In the genomic region with DNA sequence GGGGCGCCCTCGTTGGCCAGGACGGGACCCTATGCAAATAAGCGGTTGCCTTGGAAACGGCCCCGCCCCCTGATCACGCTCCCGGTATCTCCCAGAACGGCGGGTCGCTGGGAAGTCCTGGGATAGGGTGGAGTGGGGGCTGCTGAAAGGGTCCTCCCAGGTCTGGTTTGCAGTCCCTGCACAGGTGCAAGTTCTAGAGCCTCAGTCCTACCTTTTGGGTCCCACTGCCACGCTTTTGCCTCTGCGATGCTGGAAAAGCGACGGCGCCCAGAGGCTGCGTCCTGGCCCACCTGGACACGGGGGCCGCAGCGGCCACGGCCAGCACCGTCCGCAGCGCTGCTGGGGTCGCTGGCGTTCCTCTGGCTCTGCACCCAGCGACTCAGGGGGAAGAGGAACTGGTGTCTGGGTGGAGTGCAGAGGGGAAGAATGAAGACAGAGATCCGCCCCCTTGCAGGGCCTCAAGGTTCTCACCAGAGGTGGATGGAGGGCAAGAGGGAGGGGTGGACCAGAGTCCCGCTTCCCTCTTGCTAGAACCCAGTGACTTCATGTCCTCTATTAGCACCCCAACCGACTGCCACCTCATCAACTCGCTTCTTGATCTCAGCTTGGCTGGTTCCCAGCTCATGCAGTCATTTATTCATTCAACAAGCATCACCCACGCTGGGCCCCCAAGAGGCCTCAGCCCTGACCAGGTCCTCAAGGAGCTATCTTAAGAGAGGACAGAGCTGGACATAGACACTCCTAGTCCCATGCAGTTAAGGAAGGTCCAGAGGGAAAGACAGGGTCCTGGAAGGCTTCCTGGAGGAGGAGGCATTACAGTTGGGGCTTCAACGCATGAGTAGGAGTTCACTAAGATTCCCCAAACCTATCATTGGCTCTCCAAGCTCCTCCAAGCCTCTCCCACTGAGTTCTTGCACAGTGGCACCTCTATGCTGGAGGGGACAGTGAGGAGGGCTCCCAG, we compare ENCODE assay signal across 1 cellular context.
TF ChIP-seq lines count a peak whose summit lies in the region.

A gene (minus strand): TSS at position 381 of the 961 bp plus-strand sequence. CDS start 659 bp downstream, outside the sequence.

TF ChIP-seq in K562, 482 proteins besides CTCF, POLR2A, EP300 and RAD21 (continues in another document):
- TF ChIP-seq RBBP5 (IDR thresholded peaks at IDR 0.05; ENCODE audit: borderline replicate concordance, insufficient read depth, low read length, poor library complexity, severe bottlenecking) (peak; percentile 77), KDM5B (IDR thresholded peaks at IDR 0.05; ENCODE audit: insufficient replicate concordance, low read depth, low read length) (no peak), RFX1 (IDR thresholded peaks at IDR 0.05) (peak; percentile 95), SMARCA5 (IDR thresholded peaks at IDR 0.05) (0 out of 2 replicates have a peak, but pooled peaks have one; percentile 39), ILK (tag; IDR thresholded peaks at IDR 0.05; ENCODE audit: borderline replicate concordance, low read depth) (no peak), SMARCA4 (IDR thresholded peaks at IDR 0.05) (0 out of 2 replicates have a peak, but pooled peaks have one; percentile 18), ATF7 (IDR thresholded peaks at IDR 0.05) (0 out of 2 replicates have a peak, but pooled peaks have one; percentile 20), EGR1 (conservative IDR thresholded peaks at IDR 0.05) (peak; percentile 18), KAT8 (IDR thresholded peaks at IDR 0.05; ENCODE audit: low read depth) (no peak), BRF1 (IDR thresholded peaks at IDR 0.05; ENCODE audit: borderline replicate concordance, extremely low read depth, insufficient read length) (no peak), CBX1 (IDR thresholded peaks at IDR 0.05; ENCODE audit: low read depth) (0 out of 2 replicates have a peak, but pooled peaks have one; percentile 27), FOXA3 (CRISPR knock-in tag; conservative IDR thresholded peaks at IDR 0.05 in 1 of 2, IDR thresholded peaks at IDR 0.05 in 1 of 2) (peak; percentile 40 to 85; a peak in 3 of 4 replicates), CSDE1 (IDR thresholded peaks at IDR 0.05) (peak in 1 of 2 experiments; percentile 57; a peak in 1 of 4 replicates), FOXJ2 (tag; IDR thresholded peaks at IDR 0.05) (no peak), CXXC5 (CRISPR knock-in tag; IDR thresholded peaks at IDR 0.05) (0 out of 2 replicates have a peak, but pooled peaks have one; percentile 38), BCOR (IDR thresholded peaks at IDR 0.05) (peak; percentile 91), SP1 (CRISPR knock-in tag; IDR thresholded peaks at IDR 0.05) (peak; percentile 65), BMI1 (IDR thresholded peaks at IDR 0.05; ENCODE audit: low read length) (peak; percentile 46; the same call in 1 of the 2 replicates), ZNF436 (CRISPR knock-in tag; IDR thresholded peaks at IDR 0.05) (peak; percentile 94), RBM15 (IDR thresholded peaks at IDR 0.05; ENCODE audit: insufficient read depth, low read length) (no peak), ZC3H8 (IDR thresholded peaks at IDR 0.05) (no peak), GABPB1 (CRISPR knock-in tag; IDR thresholded peaks at IDR 0.05) (0 out of 2 replicates have a peak, but pooled peaks have one; percentile 33), CCNT2 (IDR thresholded peaks at IDR 0.05; ENCODE audit: borderline replicate concordance, extremely low read depth, insufficient read length, low read depth, low read length) (no peak), MAZ (CRISPR knock-in tag; conservative IDR thresholded peaks at IDR 0.05 in 1 of 2, IDR thresholded peaks at IDR 0.05 in 1 of 2) (0 out of 4 replicates have a peak, but pooled peaks of 1 of the 2 experiments have one; percentile 20), STAT5B (CRISPR knock-in tag; IDR thresholded peaks at IDR 0.05) (no peak), SPI1 (IDR thresholded peaks at IDR 0.05; ENCODE audit: borderline replicate concordance, low read depth, low read length) (peak; percentile 79; the same call in 1 of the 2 replicates), ZBTB7A (IDR thresholded peaks at IDR 0.05; ENCODE audit: borderline replicate concordance, control insufficient read depth, low read depth, low read length) (peak; percentile 44; the same call in 1 of the 2 replicates), ZNF316 (IDR thresholded peaks at IDR 0.05) (no peak), HLTF (IDR thresholded peaks at IDR 0.05) (no peak), KDM1A (IDR thresholded peaks at IDR 0.05) (peak; percentile 48 to 85; a peak in 3 of 4 replicates), CHD1 (IDR thresholded peaks at IDR 0.05; ENCODE audit: low read length) (peak; percentile 67), THRAP3 (IDR thresholded peaks at IDR 0.05; ENCODE audit: borderline replicate concordance) (no peak), CBX5 (IDR thresholded peaks at IDR 0.05; ENCODE audit: borderline replicate concordance, low read depth) (no peak), ZBTB17 (CRISPR knock-in tag; IDR thresholded peaks at IDR 0.05) (no peak), ZNF184 (CRISPR knock-in tag; IDR thresholded peaks at IDR 0.05) (no peak), PHF8 (IDR thresholded peaks at IDR 0.05; ENCODE audit: borderline replicate concordance, low read length) (peak; percentile 32; the same call in 1 of the 2 replicates)
- TF ChIP-seq, protein P1, sequence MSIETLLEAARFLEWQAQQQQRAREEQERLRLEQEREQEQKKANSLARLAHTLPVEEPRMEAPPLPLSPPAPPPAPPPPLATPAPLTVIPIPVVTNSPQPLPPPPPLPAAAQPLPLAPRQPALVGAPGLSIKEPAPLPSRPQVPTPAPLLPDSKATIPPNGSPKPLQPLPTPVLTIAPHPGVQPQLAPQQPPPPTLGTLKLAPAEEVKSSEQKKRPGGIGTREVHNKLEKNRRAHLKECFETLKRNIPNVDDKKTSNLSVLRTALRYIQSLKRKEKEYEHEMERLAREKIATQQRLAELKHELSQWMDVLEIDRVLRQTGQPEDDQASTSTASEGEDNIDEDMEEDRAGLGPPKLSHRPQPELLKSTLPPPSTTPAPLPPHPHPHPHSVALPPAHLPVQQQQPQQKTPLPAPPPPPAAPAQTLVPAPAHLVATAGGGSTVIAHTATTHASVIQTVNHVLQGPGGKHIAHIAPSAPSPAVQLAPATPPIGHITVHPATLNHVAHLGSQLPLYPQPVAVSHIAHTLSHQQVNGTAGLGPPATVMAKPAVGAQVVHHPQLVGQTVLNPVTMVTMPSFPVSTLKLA (conservative IDR thresholded peaks at IDR 0.05): peak in 1 of 2 experiments; percentile 32; a peak in 1 of 4 replicates
- TF ChIP-seq, protein P2, sequence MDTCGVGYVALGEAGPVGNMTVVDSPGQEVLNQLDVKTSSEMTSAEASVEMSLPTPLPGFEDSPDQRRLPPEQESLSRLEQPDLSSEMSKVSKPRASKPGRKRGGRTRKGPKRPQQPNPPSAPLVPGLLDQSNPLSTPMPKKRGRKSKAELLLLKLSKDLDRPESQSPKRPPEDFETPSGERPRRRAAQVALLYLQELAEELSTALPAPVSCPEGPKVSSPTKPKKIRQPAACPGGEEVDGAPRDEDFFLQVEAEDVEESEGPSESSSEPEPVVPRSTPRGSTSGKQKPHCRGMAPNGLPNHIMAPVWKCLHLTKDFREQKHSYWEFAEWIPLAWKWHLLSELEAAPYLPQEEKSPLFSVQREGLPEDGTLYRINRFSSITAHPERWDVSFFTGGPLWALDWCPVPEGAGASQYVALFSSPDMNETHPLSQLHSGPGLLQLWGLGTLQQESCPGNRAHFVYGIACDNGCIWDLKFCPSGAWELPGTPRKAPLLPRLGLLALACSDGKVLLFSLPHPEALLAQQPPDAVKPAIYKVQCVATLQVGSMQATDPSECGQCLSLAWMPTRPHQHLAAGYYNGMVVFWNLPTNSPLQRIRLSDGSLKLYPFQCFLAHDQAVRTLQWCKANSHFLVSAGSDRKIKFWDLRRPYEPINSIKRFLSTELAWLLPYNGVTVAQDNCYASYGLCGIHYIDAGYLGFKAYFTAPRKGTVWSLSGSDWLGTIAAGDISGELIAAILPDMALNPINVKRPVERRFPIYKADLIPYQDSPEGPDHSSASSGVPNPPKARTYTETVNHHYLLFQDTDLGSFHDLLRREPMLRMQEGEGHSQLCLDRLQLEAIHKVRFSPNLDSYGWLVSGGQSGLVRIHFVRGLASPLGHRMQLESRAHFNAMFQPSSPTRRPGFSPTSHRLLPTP (IDR thresholded peaks at IDR 0.05; ENCODE audit: borderline replicate concordance, extremely low read depth, insufficient read length): peak; percentile 31
- TF ChIP-seq, protein P3, sequence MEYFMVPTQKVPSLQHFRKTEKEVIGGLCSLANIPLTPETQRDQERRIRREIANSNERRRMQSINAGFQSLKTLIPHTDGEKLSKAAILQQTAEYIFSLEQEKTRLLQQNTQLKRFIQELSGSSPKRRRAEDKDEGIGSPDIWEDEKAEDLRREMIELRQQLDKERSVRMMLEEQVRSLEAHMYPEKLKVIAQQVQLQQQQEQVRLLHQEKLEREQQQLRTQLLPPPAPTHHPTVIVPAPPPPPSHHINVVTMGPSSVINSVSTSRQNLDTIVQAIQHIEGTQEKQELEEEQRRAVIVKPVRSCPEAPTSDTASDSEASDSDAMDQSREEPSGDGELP (CRISPR knock-in tag; IDR thresholded peaks at IDR 0.05; ENCODE audit: borderline replicate concordance): peak; percentile 57; the same call in 1 of the 2 replicates
- TF ChIP-seq, protein P4, sequence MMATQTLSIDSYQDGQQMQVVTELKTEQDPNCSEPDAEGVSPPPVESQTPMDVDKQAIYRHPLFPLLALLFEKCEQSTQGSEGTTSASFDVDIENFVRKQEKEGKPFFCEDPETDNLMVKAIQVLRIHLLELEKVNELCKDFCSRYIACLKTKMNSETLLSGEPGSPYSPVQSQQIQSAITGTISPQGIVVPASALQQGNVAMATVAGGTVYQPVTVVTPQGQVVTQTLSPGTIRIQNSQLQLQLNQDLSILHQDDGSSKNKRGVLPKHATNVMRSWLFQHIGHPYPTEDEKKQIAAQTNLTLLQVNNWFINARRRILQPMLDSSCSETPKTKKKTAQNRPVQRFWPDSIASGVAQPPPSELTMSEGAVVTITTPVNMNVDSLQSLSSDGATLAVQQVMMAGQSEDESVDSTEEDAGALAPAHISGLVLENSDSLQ (IDR thresholded peaks at IDR 0.05): no peak
- TF ChIP-seq, protein P5, sequence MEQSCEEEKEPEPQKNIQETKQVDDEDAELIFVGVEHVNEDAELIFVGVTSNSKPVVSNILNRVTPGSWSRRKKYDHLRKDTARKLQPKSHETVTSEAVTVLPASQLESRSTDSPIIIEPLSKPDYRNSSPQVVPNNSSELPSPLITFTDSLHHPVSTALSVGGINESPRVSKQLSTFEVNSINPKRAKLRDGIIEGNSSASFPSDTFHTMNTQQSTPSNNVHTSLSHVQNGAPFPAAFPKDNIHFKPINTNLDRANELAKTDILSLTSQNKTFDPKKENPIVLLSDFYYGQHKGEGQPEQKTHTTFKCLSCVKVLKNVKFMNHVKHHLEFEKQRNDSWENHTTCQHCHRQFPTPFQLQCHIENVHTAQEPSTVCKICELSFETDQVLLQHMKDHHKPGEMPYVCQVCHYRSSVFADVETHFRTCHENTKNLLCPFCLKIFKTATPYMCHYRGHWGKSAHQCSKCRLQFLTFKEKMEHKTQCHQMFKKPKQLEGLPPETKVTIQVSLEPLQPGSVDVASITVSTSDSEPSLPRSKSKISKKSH (CRISPR knock-in tag; IDR thresholded peaks at IDR 0.05): no peak
- TF ChIP-seq, protein P6, sequence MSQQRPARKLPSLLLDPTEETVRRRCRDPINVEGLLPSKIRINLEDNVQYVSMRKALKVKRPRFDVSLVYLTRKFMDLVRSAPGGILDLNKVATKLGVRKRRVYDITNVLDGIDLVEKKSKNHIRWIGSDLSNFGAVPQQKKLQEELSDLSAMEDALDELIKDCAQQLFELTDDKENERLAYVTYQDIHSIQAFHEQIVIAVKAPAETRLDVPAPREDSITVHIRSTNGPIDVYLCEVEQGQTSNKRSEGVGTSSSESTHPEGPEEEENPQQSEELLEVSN (IDR thresholded peaks at IDR 0.05; ENCODE audit: borderline replicate concordance in 1 of 2, extremely low read depth in 1 of 2, insufficient read depth in 1 of 2, insufficient read length in 1 of 2, low read depth in 1 of 2, low read length in 1 of 2, poor library complexity in 1 of 2, severe bottlenecking in 1 of 2): peak in 1 of 2 experiments; percentile 11
- TF ChIP-seq, protein P7, sequence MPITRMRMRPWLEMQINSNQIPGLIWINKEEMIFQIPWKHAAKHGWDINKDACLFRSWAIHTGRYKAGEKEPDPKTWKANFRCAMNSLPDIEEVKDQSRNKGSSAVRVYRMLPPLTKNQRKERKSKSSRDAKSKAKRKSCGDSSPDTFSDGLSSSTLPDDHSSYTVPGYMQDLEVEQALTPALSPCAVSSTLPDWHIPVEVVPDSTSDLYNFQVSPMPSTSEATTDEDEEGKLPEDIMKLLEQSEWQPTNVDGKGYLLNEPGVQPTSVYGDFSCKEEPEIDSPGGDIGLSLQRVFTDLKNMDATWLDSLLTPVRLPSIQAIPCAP (CRISPR knock-in tag; IDR thresholded peaks at IDR 0.05; ENCODE audit: borderline replicate concordance): no peak
- TF ChIP-seq, protein P8, sequence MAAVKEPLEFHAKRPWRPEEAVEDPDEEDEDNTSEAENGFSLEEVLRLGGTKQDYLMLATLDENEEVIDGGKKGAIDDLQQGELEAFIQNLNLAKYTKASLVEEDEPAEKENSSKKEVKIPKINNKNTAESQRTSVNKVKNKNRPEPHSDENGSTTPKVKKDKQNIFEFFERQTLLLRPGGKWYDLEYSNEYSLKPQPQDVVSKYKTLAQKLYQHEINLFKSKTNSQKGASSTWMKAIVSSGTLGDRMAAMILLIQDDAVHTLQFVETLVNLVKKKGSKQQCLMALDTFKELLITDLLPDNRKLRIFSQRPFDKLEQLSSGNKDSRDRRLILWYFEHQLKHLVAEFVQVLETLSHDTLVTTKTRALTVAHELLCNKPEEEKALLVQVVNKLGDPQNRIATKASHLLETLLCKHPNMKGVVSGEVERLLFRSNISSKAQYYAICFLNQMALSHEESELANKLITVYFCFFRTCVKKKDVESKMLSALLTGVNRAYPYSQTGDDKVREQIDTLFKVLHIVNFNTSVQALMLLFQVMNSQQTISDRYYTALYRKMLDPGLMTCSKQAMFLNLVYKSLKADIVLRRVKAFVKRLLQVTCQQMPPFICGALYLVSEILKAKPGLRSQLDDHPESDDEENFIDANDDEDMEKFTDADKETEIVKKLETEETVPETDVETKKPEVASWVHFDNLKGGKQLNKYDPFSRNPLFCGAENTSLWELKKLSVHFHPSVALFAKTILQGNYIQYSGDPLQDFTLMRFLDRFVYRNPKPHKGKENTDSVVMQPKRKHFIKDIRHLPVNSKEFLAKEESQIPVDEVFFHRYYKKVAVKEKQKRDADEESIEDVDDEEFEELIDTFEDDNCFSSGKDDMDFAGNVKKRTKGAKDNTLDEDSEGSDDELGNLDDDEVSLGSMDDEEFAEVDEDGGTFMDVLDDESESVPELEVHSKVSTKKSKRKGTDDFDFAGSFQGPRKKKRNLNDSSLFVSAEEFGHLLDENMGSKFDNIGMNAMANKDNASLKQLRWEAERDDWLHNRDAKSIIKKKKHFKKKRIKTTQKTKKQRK (IDR thresholded peaks at IDR 0.05; ENCODE audit: borderline replicate concordance, low read depth, low read length): no peak
- TF ChIP-seq, protein P9, sequence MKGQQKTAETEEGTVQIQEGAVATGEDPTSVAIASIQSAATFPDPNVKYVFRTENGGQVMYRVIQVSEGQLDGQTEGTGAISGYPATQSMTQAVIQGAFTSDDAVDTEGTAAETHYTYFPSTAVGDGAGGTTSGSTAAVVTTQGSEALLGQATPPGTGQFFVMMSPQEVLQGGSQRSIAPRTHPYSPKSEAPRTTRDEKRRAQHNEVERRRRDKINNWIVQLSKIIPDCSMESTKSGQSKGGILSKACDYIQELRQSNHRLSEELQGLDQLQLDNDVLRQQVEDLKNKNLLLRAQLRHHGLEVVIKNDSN (CRISPR knock-in tag; IDR thresholded peaks at IDR 0.05): no peak
